ENCODE assay signal across 10 cellular contexts in the genomic region with DNA sequence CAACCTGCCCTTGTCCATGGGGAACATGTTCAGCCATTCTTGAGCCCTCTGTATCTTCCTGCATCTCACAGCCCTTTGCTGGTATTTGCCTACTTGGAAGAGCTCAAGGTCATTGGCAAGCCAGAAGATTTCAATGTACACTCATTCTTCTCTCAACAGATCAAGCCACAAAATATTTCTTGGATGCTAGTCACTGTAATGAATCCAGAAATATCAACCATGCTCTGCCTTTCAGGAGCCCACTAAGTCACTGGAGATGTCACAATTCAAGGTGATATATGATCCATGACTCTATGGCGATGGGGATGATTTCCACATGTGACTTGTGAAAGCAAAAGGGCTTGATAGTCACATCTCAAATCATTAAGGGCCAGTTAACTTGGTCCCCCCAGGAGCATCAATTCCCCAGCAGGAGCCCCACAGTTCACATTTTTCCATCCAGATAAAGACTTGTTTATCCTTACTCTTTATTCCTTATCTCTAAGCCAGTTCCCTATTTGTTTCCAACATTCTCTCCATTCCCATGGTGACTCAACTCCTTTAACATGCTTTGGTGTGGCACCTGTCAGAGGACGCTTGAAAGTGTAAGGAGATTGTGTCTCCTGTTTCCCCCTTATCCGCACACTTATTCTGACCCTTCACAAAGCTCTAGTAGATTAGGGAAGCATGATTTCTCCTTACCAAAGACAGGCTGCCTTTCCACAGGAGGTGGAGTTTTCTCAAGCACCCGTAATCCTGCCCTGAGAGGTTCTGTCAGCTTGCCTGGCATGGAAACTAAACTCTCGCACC. TPM values are rescaled to one million over a fixed set of nuclear protein-coding genes. Genes with fewer than 3 reads are reported as not detected.
A peak's percentile ranks its signal among the peaks of the same experiment; 100 is the strongest.
DNase-seq lines count a peak whose midpoint lies in the region; ATAC-seq and TF ChIP-seq lines count a peak whose summit lies in the region.
"Had no signal": no experiment of that assay in that cellular context is flagged by ENCODE, and none has a peak within 500 bp of the region (broad histone marks: within the 10 kb centered on the region; RNA-seq: fewer than 3 reads in every experiment).

No MANE protein-coding gene starts in this region.

- peaks cover 10% of the 10 kb centered on the region for H3K36me3 ChIP-seq in HUES48 (ENCODE audit: control insufficient read depth, insufficient read depth, low read length)
- peaks cover 5 to 9% of the 10 kb centered on the region in 2 donors for H3K36me3 ChIP-seq in mucosa of rectum (ENCODE audit: control insufficient read depth in 2 of 2, insufficient read depth in 2 of 2, low read length in 2 of 2)
- H3K36me3 ChIP-seq in upper lobe of right lung, result no peaks in the 10 kb centered on the region

- ATAC-seq in upper lobe of right lung, result peak; percentile 76
- no peak for ATAC-seq in GM19395 (IDR thresholded peaks at IDR 0.05; ENCODE audit: unreplicated experiment)
- ATAC-seq: activated naive CD4-positive, alpha-beta T cell treated with anti-CD3 and anti-CD28 coated beads, Interleukin-2, amount 50 U/mL, for 72 hours; left ventricle myocardium superior had no signal

- H3K9ac ChIP-seq in HUES48 (ENCODE audit: low read depth, low read length) (no peak overlapping the region), mucosa of rectum (ENCODE audit: low read depth in 1 of 2, low read length in 2 of 2) (no peak overlapping the region)

- H3K27ac ChIP-seq in HUES48 (ENCODE audit: low read depth, low read length) (peak overlapping the region; percentile 7), coronary artery (peak overlapping the region; percentile 71 to 88), mucosa of rectum (ENCODE audit: low read depth in 2 of 2, low read length in 2 of 2) (peak overlapping the region; percentile 62 to 68), upper lobe of right lung (peak overlapping the region; percentile 72)
- H3K27ac ChIP-seq: RWPE1 had no signal

- intact Hi-C loops in upper lobe of right lung (cut with DNase I), result no loop called here

- TF ChIP-seq CTCF in coronary artery (IDR thresholded peaks at IDR 0.05) (no peak), upper lobe of right lung (IDR thresholded peaks at IDR 0.05) (no peak)

- DNase-seq in coronary artery (ENCODE audit: low spot score) (no peak), upper lobe of right lung (no peak), islet precursor cell (no peak), NCI-H2227 (lab: John Stamatoyannopoulos, UW; ENCODE audit: unreplicated experiment) (no peak)
- DNase-seq: left ventricle myocardium superior had no signal

- no peaks in the 10 kb centered on the region for H3K27me3 ChIP-seq in HUES48 (ENCODE audit: control insufficient read depth, insufficient read depth, low read length)
- H3K27me3 ChIP-seq in mucosa of rectum (ENCODE audit: control insufficient read depth in 2 of 2, insufficient read depth in 2 of 2, low read length in 2 of 2), result no peaks in the 10 kb centered on the region
- no peaks in the 10 kb centered on the region for H3K27me3 ChIP-seq in upper lobe of right lung

- H3K4me3 ChIP-seq in HUES48 (ENCODE audit: low read depth, low read length), result no peak overlapping the region
- peak overlapping the region; percentile 15 for H3K4me3 ChIP-seq in coronary artery
- H3K4me3 ChIP-seq in mucosa of rectum (ENCODE audit: low read length in 2 of 2), result peak overlapping the region; percentile 2 to 26
- H3K4me3 ChIP-seq in upper lobe of right lung, result peak overlapping the region; percentile 14

- 0 out of 2 replicates have a peak, but pooled peaks cover 5% of the 10 kb centered on the region for H3K4me1 ChIP-seq in HUES48 (ENCODE audit: control insufficient read depth, insufficient read depth, low read length)
- H3K4me1 ChIP-seq in mucosa of rectum (ENCODE audit: control insufficient read depth in 2 of 2, insufficient read depth in 2 of 2, low read length in 2 of 2), result peaks cover 42 to 58% of the 10 kb centered on the region in 2 donors
- H3K4me1 ChIP-seq in upper lobe of right lung, result peaks cover 41% of the 10 kb centered on the region

- no peaks in the 10 kb centered on the region for H3K9me3 ChIP-seq in HUES48 (ENCODE audit: control insufficient read depth, insufficient read depth, low read length)
- H3K9me3 ChIP-seq in mucosa of rectum (ENCODE audit: control insufficient read depth in 2 of 2, low read length in 2 of 2), result no peaks in the 10 kb centered on the region
- H3K9me3 ChIP-seq in upper lobe of right lung, result no peaks in the 10 kb centered on the region

RNA-seq across cellular contexts. Expression of gene PKDCC, which starts 15.8 kb away (rescaled TPM):
- 65.5 TPM for total RNA-seq in upper lobe of right lung
- total RNA-seq: activated naive CD4-positive, alpha-beta T cell treated with anti-CD3 and anti-CD28 coated beads, Interleukin-2, amount 50 U/mL, for 72 hours had no signal

Comparison
In these comparisons a context has a peak if more than half of its experiments do, and no peak if none do; other contexts are left out.
1. H3K27ac ChIP-seq: peak in every context shown above with its lines; median percentile 80 in coronary artery; 72 in upper lobe of right lung; 65 in mucosa of rectum; 7 in HUES48.